In genomic region chr17:42387663-42388380, GRCh38 we compare ENCODE assay signal across 8 cellular contexts. TPM values are rescaled to one million over a fixed set of nuclear protein-coding genes. Genes with fewer than 3 reads are reported as not detected.
A peak's percentile ranks its signal among the peaks of the same experiment; 100 is the strongest.
DNase-seq lines count a peak whose midpoint lies in the region; ATAC-seq and TF ChIP-seq lines count a peak whose summit lies in the region.

No MANE protein-coding gene starts in this region.

- CTCF ChIA-PET in BJ (lab: Yijun Ruan, JAX) = interaction anchor here (0.8 to 3.2 kb wide), 9 partner anchors 11 to 291 kb away, joined by 3 to 17 read pairs (median 4); partner anchors contain the start of gene CAVIN1

- H3K4me1 ChIP-seq in transverse colon = peaks cover 12 to 40% (median 17%) of the 10 kb centered on the region in 4 donors

- no peaks in the 10 kb centered on the region for H3K36me3 Mint-ChIP-seq in naive B cell

- H3K4me3 ChIP-seq in BJ (ENCODE audit: low read depth, low read length) (peak overlapping the region; percentile 99), transverse colon (peak overlapping the region; percentile 88 to 97 (median 90))

- DNase-seq in BJ (ENCODE audit: low read depth) (no peak), NCI-H146 treated with DMSO at 0.1 percent for 48 hours (lab: John Stamatoyannopoulos, UW; ENCODE audit: unreplicated experiment) (peak; percentile 40), erythroblast (lab: John Stamatoyannopoulos, UW) (peak; percentile 53 to 75), naive B cell (no peak), transverse colon (peak; percentile 69), cortex of kidney (lab: John Stamatoyannopoulos, UW) (no peak)
- DNase-seq in activated CD8-positive, alpha-beta memory T cell treated with anti-CD3 and anti-CD28 coated beads for 24 hours = peak; percentile 75

- peak overlapping the region; percentile 99 to 100 (median 100) for H3K27ac Mint-ChIP-seq in naive B cell

- H3K9me3 ChIP-seq in transverse colon = no peaks in the 10 kb centered on the region

- TF ChIP-seq CTCF in BJ (IDR thresholded peaks at IDR 0.05; ENCODE audit: insufficient read depth, low read depth, low read length) (no peak), transverse colon (IDR thresholded peaks at IDR 0.05) (no peak)

- H3K4me3 Mint-ChIP-seq in naive B cell = peak overlapping the region; percentile 90 to 99 (median 96)

- no peaks in the 10 kb centered on the region for H3K9me3 Mint-ChIP-seq in naive B cell

- TF ChIP-seq POLR2A in erythroblast (IDR thresholded peaks at IDR 0.05; ENCODE audit: low read length) = no peak
- no peak for TF ChIP-seq POLR2A in transverse colon (IDR thresholded peaks at IDR 0.05)

- peak overlapping the region; percentile 99 to 100 (median 100) for H3K27ac ChIP-seq in transverse colon

- POLR2A ChIA-PET in BJ (lab: Charles Lee) = interaction anchor here (0.8 to 1.2 kb wide), 6 partner anchors 10 to 132 kb away, joined by 3 to 5 read pairs (median 4); partner anchors contain the start of gene CAVIN1

- intact Hi-C loops in transverse colon (cut with DNase I; ENCODE audit: low total_unique reads) = no loop called here

- H3K27me3 ChIP-seq in BJ (ENCODE audit: control insufficient read depth, insufficient read depth, low read length) (no peaks in the 10 kb centered on the region), transverse colon (no peaks in the 10 kb centered on the region)

- ATAC-seq in GM21717 (IDR thresholded peaks at IDR 0.05; ENCODE audit: unreplicated experiment) (peak; percentile 14), naive B cell (ENCODE audit: low read depth in 2 of 2) (no peak)

- in situ Hi-C loops in transverse colon (cut with MboI; ENCODE audit: low pct_ligation_motif_present in 1 of 4, low pct_unique_long_range_greater_than_20kb in 1 of 4, low sequenced_read_pairs in 3 of 4) = no loop called here

- no peak for TF ChIP-seq EP300 in transverse colon (IDR thresholded peaks at IDR 0.05; ENCODE audit: low read depth)

- H3K4me1 Mint-ChIP-seq in naive B cell = peaks cover 26 to 47% (median 40%) of the 10 kb centered on the region in 3 donors

- H3K36me3 ChIP-seq in BJ (ENCODE audit: control insufficient read depth, insufficient read depth, low read length) = no peaks in the 10 kb centered on the region; the same call in 1 of the 2 replicates
- H3K36me3 ChIP-seq in transverse colon = no peaks in the 10 kb centered on the region

- peaks cover 0 to 6% (median 0%) of the 10 kb centered on the region in 3 donors for H3K27me3 Mint-ChIP-seq in naive B cell

- 0 to 1% methylated on average over 2 to 43 of the region's 61 CpGs for WGBS in transverse colon (ENCODE audit: low coverage in 1 of 2), 2 donors

RNA-seq across cellular contexts. Expression of gene STAT3, which starts 0.4 kb away (rescaled TPM):
- polyA plus RNA-seq in BJ (2011; rRNA removed) (62.0 and 74.4 TPM in 2 replicates), naive B cell (ENCODE audit: low read depth in 6 of 6) (100 to 1,000 TPM in 3 of 6 donors, 10 to 100 TPM in 3; 89.8 to 112 (median 101) TPM)
- 104 and 108 TPM in 2 replicates for polyA minus RNA-seq in BJ (2011; rRNA and poly(A)+ RNA removed)
- total RNA-seq in transverse colon = 100 to 1,000 TPM; 110 to 156 (median 130) TPM

RNA-seq across cellular contexts. Expression of gene CAVIN1, which starts 35.2 kb away (rescaled TPM):
- polyA plus RNA-seq in BJ (2011; rRNA removed) (607 and 734 TPM in 2 replicates), naive B cell (ENCODE audit: low read depth in 6 of 6) (not detected)
- polyA minus RNA-seq in BJ (2011; rRNA and poly(A)+ RNA removed) = 370 and 420 TPM in 2 replicates
- total RNA-seq in transverse colon = 100 to 1,000 TPM in 1 of 4 donors, 10 to 100 TPM in 3; 53.7 to 135 (median 69.2) TPM

Comparison
In these comparisons a context has a peak if more than half of its experiments do, and no peak if none do; other contexts are left out.
1. DNase-seq: peak in NCI-H146 treated with DMSO at 0.1 percent for 48 hours (single experiment), activated CD8-positive, alpha-beta memory T cell treated with anti-CD3 and anti-CD28 coated beads for 24 hours (single experiment), erythroblast (2 of 2) and transverse colon (single experiment); none in BJ (single experiment), naive B cell (single experiment) and cortex of kidney (single experiment).
2. RNA of gene CAVIN1, which starts 35.2 kb away (polyA plus RNA-seq): 607 to 734 TPM in BJ; not detected in naive B cell; every median in the first group is over 100 times any median in the second.